Comparison of ENCODE assay signal across 6 cellular contexts in genomic region chr10:26398353-26398752, GRCh38. TPM values are rescaled to one million over a fixed set of nuclear protein-coding genes. Genes with fewer than 3 reads are reported as not detected.
"Had no signal": no experiment of that assay in that cellular context is flagged by ENCODE, and none has a peak within 500 bp of the region (broad histone marks: within the 10 kb centered on the region; RNA-seq: fewer than 3 reads in every experiment).

No MANE protein-coding gene starts in this region.

RNA-seq across cellular contexts. Expression of gene APBB1IP, which starts 39.8 kb away (rescaled TPM):
- total RNA-seq: PC-3, PC-9, SJCRH30, SJSA1, SK-MEL-5 had no signal
- polyA plus RNA-seq: SK-N-SH had no signal
